ENCODE assay signal across 8 cellular contexts in genomic region chr5:179697993-179698934, GRCh38. TPM values are rescaled to one million over a fixed set of nuclear protein-coding genes. Genes with fewer than 3 reads are reported as not detected.
DNase-seq lines count a peak whose midpoint lies in the region; ATAC-seq, FAIRE-seq and TF ChIP-seq lines count a peak whose summit lies in the region.

No MANE protein-coding gene starts in this region.

- peaks cover 16% of the 10 kb centered on the region for H3K36me3 Mint-ChIP-seq in T-helper 1 cell treated with Interleukin-12 subunit alpha and Interleukin-12 subunit beta and Interleukin-4 antibody, amounts not matched to agents 30 μg/mL and 1 μg/mL, for 36 hours (ENCODE audit: low read depth)

- peaks cover 28% of the 10 kb centered on the region for H3K4me1 Mint-ChIP-seq in T-helper 1 cell treated with Interleukin-12 subunit alpha and Interleukin-12 subunit beta and Interleukin-4 antibody, amounts not matched to agents 30 μg/mL and 1 μg/mL, for 36 hours (ENCODE audit: low read depth)

- H3K4me3 ChIP-seq in right atrium auricular region = peak overlapping the region; percentile 82 to 99
- peak overlapping the region; percentile 100 for H3K4me3 ChIP-seq in psoas muscle

- H3K36me3 ChIP-seq in right atrium auricular region (no peaks in the 10 kb centered on the region), psoas muscle (ENCODE audit: insufficient read depth in 1 of 2, low read depth in 1 of 2) (peaks cover 0 to under 1% of the 10 kb centered on the region in 2 donors)

- H3K9me3 Mint-ChIP-seq in T-helper 1 cell treated with Interleukin-12 subunit alpha and Interleukin-12 subunit beta and Interleukin-4 antibody, amounts not matched to agents 30 μg/mL and 1 μg/mL, for 36 hours = no peaks in the 10 kb centered on the region

- H3K27ac ChIP-seq in right atrium auricular region = peak overlapping the region; percentile 97 to 98
- peak overlapping the region; percentile 100 for H3K27ac ChIP-seq in psoas muscle

- no peaks in the 10 kb centered on the region for H3K27me3 ChIP-seq in right atrium auricular region
- no peaks in the 10 kb centered on the region for H3K27me3 ChIP-seq in psoas muscle (ENCODE audit: insufficient read depth in 3 of 3, low read length in 2 of 3)

- no peaks in the 10 kb centered on the region for H3K27me3 Mint-ChIP-seq in T-helper 1 cell treated with Interleukin-12 subunit alpha and Interleukin-12 subunit beta and Interleukin-4 antibody, amounts not matched to agents 30 μg/mL and 1 μg/mL, for 36 hours (ENCODE audit: low read depth)

- DNase-seq in NCI-H1694 (lab: John Stamatoyannopoulos, UW) (peak; percentile 94), anterior cingulate cortex (lab: John Stamatoyannopoulos, UW) (peak; percentile 83 to 100 (median 99)), right atrium auricular region (ENCODE audit: low spot score) (peak; percentile 99), psoas muscle (peak; percentile 99 to 100), urothelium cell line (ENCODE audit: low spot score) (peak; percentile 99)

- peak overlapping the region; percentile 95 for H3K4me3 Mint-ChIP-seq in T-helper 1 cell treated with Interleukin-12 subunit alpha and Interleukin-12 subunit beta and Interleukin-4 antibody, amounts not matched to agents 30 μg/mL and 1 μg/mL, for 36 hours

- ATAC-seq in GM18498 (IDR thresholded peaks at IDR 0.05; ENCODE audit: unreplicated experiment) = peak; percentile 93
- peak; percentile 90 for ATAC-seq in HG02885 (IDR thresholded peaks at IDR 0.05; ENCODE audit: poor library complexity, unreplicated experiment)
- peak; percentile 92 to 97 (median 96) for ATAC-seq in psoas muscle

- WGBS in psoas muscle, 3 donors = 1 to 2% (median 1%) methylated on average over 59 to 72 of the region's 72 CpGs

- H3K9me3 ChIP-seq in right atrium auricular region (no peaks in the 10 kb centered on the region), psoas muscle (no peaks in the 10 kb centered on the region)

- H3K27ac Mint-ChIP-seq in T-helper 1 cell treated with Interleukin-12 subunit alpha and Interleukin-12 subunit beta and Interleukin-4 antibody, amounts not matched to agents 30 μg/mL and 1 μg/mL, for 36 hours = peak overlapping the region; percentile 99

- FAIRE-seq in urothelium cell line (lab: Jason Lieb, UNC) = peak; percentile 97

- peaks cover 0 to 41% of the 10 kb centered on the region in 2 donors for H3K4me1 ChIP-seq in right atrium auricular region
- peaks cover 16% of the 10 kb centered on the region for H3K4me1 ChIP-seq in psoas muscle

- intact Hi-C loops in psoas muscle (cut with DNase I) = loop anchor here (2.0 to 5.0 kb wide), 4 partner anchors 19 to 76 kb away; partner anchors contain the start of genes MAML1 (in 2 of the 2) and HNRNPH1 (in 1 of the 2)

- no peak for TF ChIP-seq CTCF in right atrium auricular region (IDR thresholded peaks at IDR 0.05)
- peak; percentile 12 for TF ChIP-seq CTCF in psoas muscle (IDR thresholded peaks at IDR 0.05)

RNA-seq across cellular contexts. Expression of gene CANX, which starts 0.5 kb away (rescaled TPM):
- total RNA-seq in right atrium auricular region (100 to 1,000 TPM; 288 to 297 TPM), psoas muscle (100 to 1,000 TPM; 205 to 285 (median 241) TPM)
- 100 to 1,000 TPM in 2 of 3 donors, 10 to 100 TPM in 1; 85.7 to 252 (median 172) TPM for polyA plus RNA-seq in psoas muscle

RNA-seq across cellular contexts. Expression of gene CBY3, which starts 17.4 kb away (rescaled TPM):
- total RNA-seq in right atrium auricular region = not detected
- total RNA-seq in psoas muscle = not detected
- polyA plus RNA-seq in psoas muscle = under 1 TPM in 1 of 3 donors, not detected in 2; 0.16 TPM

RNA-seq across cellular contexts. Expression of gene MAML1, which starts 34.4 kb away (rescaled TPM):
- total RNA-seq in right atrium auricular region (10 to 100 TPM; 10.8 to 16.6 TPM), psoas muscle (10 to 100 TPM; 11.2 to 16.0 (median 12.3) TPM)
- polyA plus RNA-seq in psoas muscle = 10 to 100 TPM in 1 of 3 donors, 1 to 10 TPM in 2; 4.6 to 12.1 (median 5.8) TPM

Comparison
In these comparisons a context has a peak if more than half of its experiments do, and no peak if none do; other contexts are left out.
1. Peak in every context shown above with its lines: DNase-seq, ATAC-seq, H3K4me3 ChIP-seq and H3K27ac ChIP-seq.